ENCODE assay signal across 1 cellular context in the genomic region with DNA sequence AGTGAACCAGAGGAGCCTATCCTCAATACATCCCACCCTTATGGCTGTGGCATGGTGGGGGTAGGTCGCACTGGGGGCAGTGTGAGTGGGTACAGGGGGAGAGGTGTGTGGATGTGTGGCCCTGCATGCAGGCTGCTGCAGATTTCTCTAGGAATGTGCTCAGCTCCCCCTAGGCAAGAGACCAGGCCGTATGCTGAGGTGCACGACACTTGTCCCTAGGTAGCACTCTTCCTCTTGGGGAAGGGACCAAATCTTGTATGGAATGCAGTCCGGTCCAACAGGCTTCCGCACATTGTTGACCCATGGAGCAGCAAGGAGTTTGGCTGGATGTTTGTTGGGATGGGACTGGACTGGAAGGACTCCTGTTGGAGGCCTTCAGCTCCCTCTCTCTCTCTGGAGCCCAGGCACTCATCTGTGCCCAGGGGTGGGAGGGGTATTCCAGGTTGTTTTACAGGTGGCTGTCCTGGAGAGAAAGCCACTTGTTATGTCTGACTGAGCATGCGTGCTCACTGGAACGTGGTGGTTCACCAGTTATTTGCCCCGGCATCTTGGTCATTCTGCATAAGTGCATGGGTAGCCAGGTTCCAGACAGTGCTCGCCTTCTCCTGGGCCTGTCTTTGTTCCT.
TF ChIP-seq lines count a peak whose summit lies in the region.

No MANE protein-coding gene starts in this region.

TF ChIP-seq in IMR-90, 13 proteins besides CTCF, POLR2A, EP300 and RAD21:
- no peak for TF ChIP-seq MAZ (IDR thresholded peaks at IDR 0.05; ENCODE audit: borderline replicate concordance, low read depth, low read length)
- TF ChIP-seq NFE2L2 (IDR thresholded peaks at IDR 0.05; ENCODE audit: low read depth, low read length), result no peak
- no peak for TF ChIP-seq RCOR1 (IDR thresholded peaks at IDR 0.05; ENCODE audit: insufficient replicate concordance, low read length)
- TF ChIP-seq MAFK (IDR thresholded peaks at IDR 0.05; ENCODE audit: low read depth, low read length), result no peak
- TF ChIP-seq BHLHE40 (IDR thresholded peaks at IDR 0.05; ENCODE audit: low read depth, low read length), result no peak
- no peak for TF ChIP-seq CEBPB (IDR thresholded peaks at IDR 0.05; ENCODE audit: low read depth, low read length)
- TF ChIP-seq RFX5 (IDR thresholded peaks at IDR 0.05; ENCODE audit: low read depth, low read length), result no peak
- no peak for TF ChIP-seq SMC3 (IDR thresholded peaks at IDR 0.05; ENCODE audit: low read depth, low read length)
- no peak for TF ChIP-seq CHD1 (IDR thresholded peaks at IDR 0.05; ENCODE audit: low read depth, low read length)
- no peak for TF ChIP-seq MXI1 (IDR thresholded peaks at IDR 0.05; ENCODE audit: borderline replicate concordance, low read depth, low read length)
- TF ChIP-seq, protein P1, sequence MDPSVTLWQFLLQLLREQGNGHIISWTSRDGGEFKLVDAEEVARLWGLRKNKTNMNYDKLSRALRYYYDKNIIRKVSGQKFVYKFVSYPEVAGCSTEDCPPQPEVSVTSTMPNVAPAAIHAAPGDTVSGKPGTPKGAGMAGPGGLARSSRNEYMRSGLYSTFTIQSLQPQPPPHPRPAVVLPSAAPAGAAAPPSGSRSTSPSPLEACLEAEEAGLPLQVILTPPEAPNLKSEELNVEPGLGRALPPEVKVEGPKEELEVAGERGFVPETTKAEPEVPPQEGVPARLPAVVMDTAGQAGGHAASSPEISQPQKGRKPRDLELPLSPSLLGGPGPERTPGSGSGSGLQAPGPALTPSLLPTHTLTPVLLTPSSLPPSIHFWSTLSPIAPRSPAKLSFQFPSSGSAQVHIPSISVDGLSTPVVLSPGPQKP (IDR thresholded peaks at IDR 0.05; ENCODE audit: borderline replicate concordance, low read depth, low read length), result no peak
- TF ChIP-seq, protein P2, sequence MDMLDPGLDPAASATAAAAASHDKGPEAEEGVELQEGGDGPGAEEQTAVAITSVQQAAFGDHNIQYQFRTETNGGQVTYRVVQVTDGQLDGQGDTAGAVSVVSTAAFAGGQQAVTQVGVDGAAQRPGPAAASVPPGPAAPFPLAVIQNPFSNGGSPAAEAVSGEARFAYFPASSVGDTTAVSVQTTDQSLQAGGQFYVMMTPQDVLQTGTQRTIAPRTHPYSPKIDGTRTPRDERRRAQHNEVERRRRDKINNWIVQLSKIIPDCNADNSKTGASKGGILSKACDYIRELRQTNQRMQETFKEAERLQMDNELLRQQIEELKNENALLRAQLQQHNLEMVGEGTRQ (IDR thresholded peaks at IDR 0.05; ENCODE audit: low read depth, low read length), result no peak
- TF ChIP-seq FOS (IDR thresholded peaks at IDR 0.05; ENCODE audit: low read depth, low read length), result no peak
